In the genomic region with DNA sequence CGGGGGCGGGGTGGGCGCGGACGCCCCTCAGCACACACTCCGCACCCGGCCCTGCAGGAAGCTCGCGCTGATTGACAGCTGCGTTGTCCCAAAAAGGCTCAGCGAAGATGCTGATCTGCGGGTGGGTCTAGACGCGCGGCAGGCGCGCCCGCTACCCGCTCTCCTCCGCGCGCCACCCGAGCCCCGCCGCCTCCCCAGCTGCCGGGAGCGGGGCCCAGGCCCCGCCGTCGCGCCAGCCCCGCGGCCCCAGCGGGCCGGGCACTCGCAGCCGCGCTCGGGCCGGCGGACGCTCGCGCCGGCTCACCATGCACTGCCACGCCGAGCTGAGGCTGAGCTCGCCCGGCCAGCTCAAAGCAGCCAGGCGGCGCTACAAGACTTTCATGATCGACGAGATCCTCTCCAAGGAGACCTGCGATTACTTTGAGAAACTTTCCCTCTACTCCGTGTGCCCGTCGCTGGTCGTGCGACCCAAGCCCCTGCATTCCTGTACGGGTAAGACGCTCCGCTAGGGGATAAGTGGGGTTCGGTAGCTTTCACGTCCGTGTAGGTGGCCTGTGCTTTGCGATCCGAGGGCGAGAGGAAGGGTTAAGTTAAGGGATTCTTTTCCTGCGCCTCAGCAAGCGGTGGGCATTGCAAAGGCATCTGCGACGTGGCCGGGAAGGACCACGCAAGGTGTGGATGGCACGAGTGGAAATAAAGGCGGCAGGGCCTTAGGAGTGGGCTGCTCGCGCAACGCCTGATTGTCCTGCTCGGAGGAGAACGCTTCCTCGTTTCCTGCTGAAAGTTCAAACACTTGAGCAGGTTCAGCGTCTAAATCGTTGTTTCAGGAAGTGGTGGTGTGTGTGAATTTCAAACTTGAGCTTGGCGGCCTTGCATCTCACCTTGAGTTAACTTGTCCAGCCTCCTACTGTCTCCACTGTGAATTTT, we compare ENCODE assay signal across 9 cellular contexts. TPM values are rescaled to one million over a fixed set of nuclear protein-coding genes. Genes with fewer than 3 reads are reported as not detected.
DNase-seq lines count a peak whose midpoint lies in the region; TF ChIP-seq lines count a peak whose summit lies in the region.
"Had no signal": no experiment of that assay in that cellular context is flagged by ENCODE, and none has a peak within 500 bp of the region (broad histone marks: within the 10 kb centered on the region; RNA-seq: fewer than 3 reads in every experiment).

A gene with protein sequence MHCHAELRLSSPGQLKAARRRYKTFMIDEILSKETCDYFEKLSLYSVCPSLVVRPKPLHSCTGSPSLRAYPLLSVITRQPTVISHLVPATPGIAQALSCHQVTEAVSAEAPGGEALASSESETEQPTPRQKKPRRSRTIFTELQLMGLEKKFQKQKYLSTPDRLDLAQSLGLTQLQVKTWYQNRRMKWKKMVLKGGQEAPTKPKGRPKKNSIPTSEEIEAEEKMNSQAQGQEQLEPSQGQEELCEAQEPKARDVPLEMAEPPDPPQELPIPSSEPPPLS (plus strand): TSS at position 118 of the 927 bp plus-strand sequence. CDS start 188 bp downstream, at position 306.

- H3K36me3 Mint-ChIP-seq in CD4-positive, alpha-beta memory T cell = no peaks in the 10 kb centered on the region
- H3K36me3 Mint-ChIP-seq in endothelial cell (ENCODE audit: low read depth, unreplicated experiment) = no peaks in the 10 kb centered on the region

- peaks cover 16% of the 10 kb centered on the region for H3K4me1 ChIP-seq in CD4-positive, alpha-beta memory T cell (ENCODE audit: insufficient read depth, low read length)
- H3K4me1 ChIP-seq in HEK293 (ENCODE audit: control insufficient read depth, insufficient read depth, low read length) (peaks cover 8% of the 10 kb centered on the region), mesodermal cell (ENCODE audit: control insufficient read depth, insufficient read depth, low read length, poor library complexity, severe bottlenecking) (peaks cover 3% of the 10 kb centered on the region), thyroid gland (peaks cover 20 to 29% of the 10 kb centered on the region in 2 donors), uterus (peaks cover 0 to 14% of the 10 kb centered on the region in 2 donors)

- WGBS in mesodermal cell (ENCODE audit: insufficient coverage in 2 of 2), 2 experiments = 0 to 4% methylated on average over 67 to 81 of the region's 85 CpGs
- 4 to 5% methylated on average over 18 to 31 of the region's 85 CpGs for WGBS in thyroid gland, 2 donors

- H3K9me3 ChIP-seq in CD4-positive, alpha-beta memory T cell (ENCODE audit: control insufficient read depth in 1 of 2, low read length in 2 of 2) = no peaks in the 10 kb centered on the region
- H3K9me3 ChIP-seq in HEK293 (ENCODE audit: control insufficient read depth, insufficient read depth, low read depth, low read length) (no peaks in the 10 kb centered on the region), mesodermal cell (ENCODE audit: control insufficient read depth, low read length) (no peaks in the 10 kb centered on the region), thyroid gland (no peaks in the 10 kb centered on the region), uterus (no peaks in the 10 kb centered on the region)

- peak within 1 kb of the TSS; percentile 41 to 85 (median 61) for H3K4me3 Mint-ChIP-seq in CD4-positive, alpha-beta memory T cell
- peak within 1 kb of the TSS; percentile 86 for H3K4me3 Mint-ChIP-seq in endothelial cell (ENCODE audit: unreplicated experiment)

- peaks cover 54 to 63% of the 10 kb centered on the region in 2 donors for H3K27me3 Mint-ChIP-seq in CD4-positive, alpha-beta memory T cell
- peaks cover 18% of the 10 kb centered on the region for H3K27me3 Mint-ChIP-seq in endothelial cell (ENCODE audit: unreplicated experiment)

- no peak within 1 kb of the TSS for H3K27ac ChIP-seq in CD4-positive, alpha-beta memory T cell (ENCODE audit: low read depth, low read length)
- peak within 1 kb of the TSS; percentile 93 for H3K27ac ChIP-seq in HEK293 (ENCODE audit: extremely low read depth, low read depth, low read length)
- no peak within 1 kb of the TSS for H3K27ac ChIP-seq in mesodermal cell (ENCODE audit: low read depth, low read length, severe bottlenecking)
- H3K27ac ChIP-seq in thyroid gland = no peak within 1 kb of the TSS
- no peak within 1 kb of the TSS for H3K27ac ChIP-seq in uterus

- peaks cover 16% of the 10 kb centered on the region for H3K27me3 ChIP-seq in CD4-positive, alpha-beta memory T cell (ENCODE audit: insufficient read depth, low read length)
- H3K27me3 ChIP-seq in thyroid gland = peaks cover 12% of the 10 kb centered on the region
- H3K27me3 ChIP-seq in uterus = peaks cover 0 to 55% of the 10 kb centered on the region in 2 donors

- peak within 1 kb of the TSS in 1 of 7 donors; percentile 24 for H3K27ac Mint-ChIP-seq in CD4-positive, alpha-beta memory T cell
- H3K27ac Mint-ChIP-seq in endothelial cell (ENCODE audit: unreplicated experiment) = no peak within 1 kb of the TSS

- H3K9me3 Mint-ChIP-seq in CD4-positive, alpha-beta memory T cell = peaks cover 0 to 2% (median 0%) of the 10 kb centered on the region in 8 donors
- H3K9me3 Mint-ChIP-seq in endothelial cell (ENCODE audit: unreplicated experiment) = no peaks in the 10 kb centered on the region

- peaks cover 11 to 39% (median 25%) of the 10 kb centered on the region in 4 donors for H3K4me1 Mint-ChIP-seq in CD4-positive, alpha-beta memory T cell
- peaks cover 11% of the 10 kb centered on the region for H3K4me1 Mint-ChIP-seq in endothelial cell (ENCODE audit: unreplicated experiment)

- TF ChIP-seq POLR2A in thyroid gland (IDR thresholded peaks at IDR 0.05) (no peak), uterus (IDR thresholded peaks at IDR 0.05) (no peak)

- H3K4me3 ChIP-seq in CD4-positive, alpha-beta memory T cell (ENCODE audit: low read length in 2 of 2) = no peak within 1 kb of the TSS
- H3K4me3 ChIP-seq in HEK293 (ENCODE audit: low read depth, low read length) = peak within 1 kb of the TSS; percentile 55
- peak within 1 kb of the TSS; percentile 36 for H3K4me3 ChIP-seq in mesodermal cell (ENCODE audit: extremely low read depth, insufficient read depth, low read length, poor library complexity, severe bottlenecking)
- peak within 1 kb of the TSS in 1 of 3 donors; percentile 17 for H3K4me3 ChIP-seq in thyroid gland (replicated peaks in 1 of 3)
- peak within 1 kb of the TSS in 1 of 2 donors; percentile 21 for H3K4me3 ChIP-seq in uterus

- TF ChIP-seq CTCF in HEK293 (tag by site-specific recombination; IDR thresholded peaks at IDR 0.05) (peak; percentile 75), endothelial cell (IDR thresholded peaks at IDR 0.05; ENCODE audit: unreplicated experiment) (peak; percentile 32), thyroid gland (IDR thresholded peaks at IDR 0.05) (peak in 3 of 6 experiments; percentile 13 to 46 (median 33)), uterus (IDR thresholded peaks at IDR 0.05) (peak in 1 of 4 experiments; percentile 17)

- intact Hi-C loops in CD4-positive, alpha-beta memory T cell (cut with micrococcal nuclease) = loop anchor here (5.0 kb wide), 1 partner anchor 376 kb away; no protein-coding TSS in a partner anchor
- intact Hi-C loops in thyroid gland (cut with DNase I) (no loop called here), uterus (cut with DNase I; ENCODE audit: low total_unique reads) (no loop called here)

- DNase-seq in CD4-positive, alpha-beta memory T cell = no peak
- DNase-seq in SW480 (ENCODE audit: low spot score) = peak; percentile 65
- peak; percentile 75 for DNase-seq in endothelial cell (ENCODE audit: low spot score)
- DNase-seq in thyroid gland = peak; percentile 49 to 56
- DNase-seq in uterus = no peak
- no peak for DNase-seq in NAMALWA (ENCODE audit: low spot score)

- CTCF ChIA-PET in CD4-positive, alpha-beta memory T cell (lab: Charles Lee; ENCODE audit: partially characterized antibody) = interaction anchor here (0.9 to 1.2 kb wide), 2 partner anchors 12 to 320 kb away, joined by 3 read pairs; no protein-coding TSS in a partner anchor
- CTCF ChIA-PET in HEK293 (lab: Yijun Ruan, JAX) = interaction anchor here (0.6 to 4.0 kb wide), 21 partner anchors 9 to 429 kb away, joined by 3 to 36 read pairs (median 4); no protein-coding TSS in a partner anchor

- H3K36me3 ChIP-seq in CD4-positive, alpha-beta memory T cell (ENCODE audit: insufficient read depth, low read length) = no peaks in the 10 kb centered on the region
- H3K36me3 ChIP-seq in HEK293 (ENCODE audit: control insufficient read depth in 2 of 2, insufficient read depth in 1 of 2, low read length in 2 of 2) = no peaks in the 10 kb centered on the region
- no peaks in the 10 kb centered on the region for H3K36me3 ChIP-seq in mesodermal cell (ENCODE audit: control insufficient read depth, insufficient read depth, low read length)
- no peaks in the 10 kb centered on the region for H3K36me3 ChIP-seq in thyroid gland
- no peaks in the 10 kb centered on the region for H3K36me3 ChIP-seq in uterus

- POLR2A ChIA-PET in CD4-positive, alpha-beta memory T cell (lab: Charles Lee; ENCODE audit: partially characterized antibody) = interaction anchor here (0.9 kb wide), 1 partner anchor 9 kb away, joined by 3 read pairs; no protein-coding TSS in a partner anchor
- POLR2A ChIA-PET in HEK293 (lab: Yijun Ruan, JAX) = interaction anchor here (0.5 to 1.3 kb wide), 6 partner anchors 10 to 372 kb away, joined by 3 to 4 read pairs (median 3); no protein-coding TSS in a partner anchor

TF ChIP-seq in HEK293, 187 proteins besides CTCF, POLR2A, EP300 and RAD21 (continues in another document):
- TF ChIP-seq ZNF335 (tag by site-specific recombination; conservative IDR thresholded peaks at IDR 0.05) (peak; percentile 94), ZNF423 (tag by site-specific recombination; IDR thresholded peaks at IDR 0.05) (peak; percentile 12; the same call in 1 of the 2 replicates)
- TF ChIP-seq, protein P1, sequence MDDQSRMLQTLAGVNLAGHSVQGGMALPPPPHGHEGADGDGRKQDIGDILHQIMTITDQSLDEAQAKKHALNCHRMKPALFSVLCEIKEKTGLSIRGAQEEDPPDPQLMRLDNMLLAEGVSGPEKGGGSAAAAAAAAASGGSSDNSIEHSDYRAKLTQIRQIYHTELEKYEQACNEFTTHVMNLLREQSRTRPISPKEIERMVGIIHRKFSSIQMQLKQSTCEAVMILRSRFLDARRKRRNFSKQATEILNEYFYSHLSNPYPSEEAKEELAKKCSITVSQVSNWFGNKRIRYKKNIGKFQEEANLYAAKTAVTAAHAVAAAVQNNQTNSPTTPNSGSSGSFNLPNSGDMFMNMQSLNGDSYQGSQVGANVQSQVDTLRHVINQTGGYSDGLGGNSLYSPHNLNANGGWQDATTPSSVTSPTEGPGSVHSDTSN (CRISPR knock-in tag; IDR thresholded peaks at IDR 0.05) = 0 out of 2 replicates have a peak, but pooled peaks have one; percentile 23

RNA-seq across cellular contexts. Expression of the gene that starts here (rescaled TPM):
- total RNA-seq in CD4-positive, alpha-beta memory T cell = not detected
- polyA plus RNA-seq in CD4-positive, alpha-beta memory T cell = not detected
- 0.18 TPM for total RNA-seq in endothelial cell (ENCODE audit: unreplicated experiment)
- 0.22 TPM for polyA plus RNA-seq in mesodermal cell (2013, experiment 1 of 2)
- polyA plus RNA-seq in mesodermal cell (2013, experiment 2 of 2) = not detected
- total RNA-seq in thyroid gland = under 1 TPM in 2 of 4 donors, not detected in 2; 0.49 to 0.78 TPM
- under 1 TPM in 1 of 4 donors, not detected in 3; 0.83 TPM for total RNA-seq in uterus
- total RNA-seq: M059J had no signal

Comparison
In these comparisons a context has a peak if more than half of its experiments do, and no peak if none do; other contexts are left out.
1. Peak in DNase-seq in endothelial cell; RNA of the gene not detected or under 1 TPM.
2. Peak in DNase-seq in thyroid gland; RNA of the gene not detected or under 1 TPM.
3. H3K4me3 ChIP-seq: peak in HEK293 (single experiment) and mesodermal cell (single experiment); none in CD4-positive, alpha-beta memory T cell (0 of 2).